Comparison of ENCODE assay signal across 21 cellular contexts in the genomic region with DNA sequence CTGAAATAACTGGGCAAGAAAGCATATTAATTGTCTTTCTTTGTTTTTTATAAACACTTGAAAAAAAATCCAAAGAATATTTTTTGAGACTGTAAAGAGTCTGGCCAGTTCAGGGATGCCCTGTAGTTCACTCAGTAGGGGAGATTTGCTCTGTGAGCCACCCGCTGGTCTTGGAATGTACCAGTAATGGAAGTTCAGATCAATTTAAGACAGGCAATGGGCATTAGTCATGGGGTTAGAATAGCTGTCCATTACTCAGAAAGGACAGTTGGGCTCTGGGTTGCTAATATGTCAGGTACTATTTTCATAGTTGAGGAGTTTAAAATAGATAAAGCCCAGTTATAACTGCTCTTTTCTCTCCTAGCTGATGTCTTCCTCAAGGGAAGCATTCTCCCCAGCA. TPM values are rescaled to one million over a fixed set of nuclear protein-coding genes. Genes with fewer than 3 reads are reported as not detected.
DNase-seq lines count a peak whose midpoint lies in the region; ATAC-seq and TF ChIP-seq lines count a peak whose summit lies in the region.
"Had no signal": no experiment of that assay in that cellular context is flagged by ENCODE, and none has a peak within 500 bp of the region (broad histone marks: within the 10 kb centered on the region; RNA-seq: fewer than 3 reads in every experiment).

No MANE protein-coding gene starts in this region.

- BruUV-seq in mammary epithelial cell (replicated peaks; lab: Mats Ljungman, UMichigan), result no TSS peak

- in situ Hi-C loops in mammary epithelial cell (cut with MboI; ENCODE audit: low sequenced_read_pairs in 2 of 2), result no loop called here

- H3K4me1 ChIP-seq in mammary epithelial cell (ENCODE audit: insufficient read depth, low read length) (peaks cover 6% of the 10 kb centered on the region), breast epithelium (no peaks in the 10 kb centered on the region)
- H3K4me1 ChIP-seq: upper lobe of left lung had no signal

- no peak for TF ChIP-seq POLR2A in breast epithelium (IDR thresholded peaks at IDR 0.05)

- dilution Hi-C loops in mammary epithelial cell (cut with HindIII; ENCODE audit: low sequenced_read_pairs), result no loop called here

- ATAC-seq in HG03135 (IDR thresholded peaks at IDR 0.05; ENCODE audit: unreplicated experiment) (no peak), HG03196 (IDR thresholded peaks at IDR 0.05; ENCODE audit: unreplicated experiment) (no peak), HG03520 (IDR thresholded peaks at IDR 0.05; ENCODE audit: unreplicated experiment) (no peak)
- ATAC-seq: stimulated activated naive CD8-positive, alpha-beta T cell treated with anti-CD3 and anti-CD28 coated beads, Interleukin-15, Interleukin-2, amounts not matched to agents 100 U/mL and 50 U/mL, for 24 hours had no signal

- intact Hi-C loops in mammary epithelial cell (cut with micrococcal nuclease) (no loop called here), breast epithelium (cut with DNase I; ENCODE audit: low total_unique reads) (no loop called here)

- no peaks in the 10 kb centered on the region for H3K36me3 ChIP-seq in mammary epithelial cell (ENCODE audit: insufficient read depth, low read length)
- H3K36me3 ChIP-seq in breast epithelium, result no peaks in the 10 kb centered on the region
- H3K36me3 ChIP-seq: upper lobe of left lung had no signal

- 25% methylated on average over 1 of the region's 1 CpG for WGBS in mammary epithelial cell (ENCODE audit: low coverage, missing lambda C conversion rate)

- CTCF ChIA-PET in mammary epithelial cell (lab: Charles Lee; ENCODE audit: low non-redundant PET), result no interaction called here

- no peak overlapping the region for H2AFZ ChIP-seq in mammary epithelial cell (ENCODE audit: low read depth, low read length)

- H3K27ac ChIP-seq in mammary epithelial cell (ENCODE audit: insufficient read depth, low read depth, low read length), result no peak overlapping the region
- H3K27ac ChIP-seq in breast epithelium, result no peak overlapping the region
- H3K27ac ChIP-seq: 22Rv1, C4-2B, dorsolateral prefrontal cortex, upper lobe of left lung had no signal

- H4K20me1 ChIP-seq in mammary epithelial cell (ENCODE audit: insufficient read depth, low read length), result no peaks in the 10 kb centered on the region

- H3K9me3 ChIP-seq in mammary epithelial cell (replicated peaks; ENCODE audit: insufficient read depth, low read length) (no peaks in the 10 kb centered on the region), breast epithelium (no peaks in the 10 kb centered on the region)
- H3K9me3 ChIP-seq: upper lobe of left lung had no signal

- TF ChIP-seq CTCF in mammary epithelial cell (conservative IDR thresholded peaks at IDR 0.05 in 1 of 2, IDR thresholded peaks at IDR 0.05 in 1 of 2; ENCODE audit: extremely low read depth in 1 of 2, insufficient read depth in 1 of 2, low read depth in 1 of 2, low read length in 2 of 2) (no peak), breast epithelium (IDR thresholded peaks at IDR 0.05) (no peak)

- no peak overlapping the region for H3K4me2 ChIP-seq in mammary epithelial cell (ENCODE audit: insufficient read depth, low read depth, low read length)

- DNase-seq in mammary epithelial cell (peak; percentile 3), breast epithelium (ENCODE audit: low spot score in 2 of 2) (no peak), T1000 (lab: John Stamatoyannopoulos, UW) (peak; percentile 3), glomerular visceral epithelial cell (ENCODE audit: extremely low spot score) (peak; percentile 6), stromal cell of bone marrow (ENCODE audit: low read depth) (peak; percentile 13)
- DNase-seq: activated CD4-positive, alpha-beta T cell treated with anti-CD3 and anti-CD28 coated beads, Interleukin-2, amount 50 U/mL, for 4 hours; activated naive CD4-positive, alpha-beta T cell treated with anti-CD3 and anti-CD28 coated beads, Interleukin-2, amount 10 ng/mL, durations not matched to agents 7 days and 5 days; activated T-cell treated with anti-CD3 and anti-CD28 coated beads for 4 hours; dorsolateral prefrontal cortex; erythroblast; glutamatergic neuron; mesenchymal stem cell; NCI-H1105 treated with DMSO at 0.1 percent for 48 hours; stimulated activated naive CD8-positive, alpha-beta T cell treated with anti-CD3 and anti-CD28 coated beads, Interleukin-15, Interleukin-2, amounts not matched to agents 100 U/mL and 50 U/mL, for 24 hours; upper lobe of left lung had no signal

- no peaks in the 10 kb centered on the region for H3K79me2 ChIP-seq in mammary epithelial cell (ENCODE audit: insufficient read depth, low read length)

- no peak overlapping the region for H3K4me3 ChIP-seq in mammary epithelial cell (replicated peaks in 1 of 3; ENCODE audit: insufficient read depth in 1 of 3, low read depth in 2 of 3, low read length in 3 of 3)
- H3K4me3 ChIP-seq in breast epithelium, result no peak overlapping the region
- H3K4me3 ChIP-seq: dorsolateral prefrontal cortex, upper lobe of left lung had no signal

- no peak overlapping the region for H3K9ac ChIP-seq in mammary epithelial cell (ENCODE audit: insufficient read depth, low read length)

- no peaks in the 10 kb centered on the region for H3K27me3 ChIP-seq in mammary epithelial cell (ENCODE audit: insufficient read depth, low read length)
- no peaks in the 10 kb centered on the region for H3K27me3 ChIP-seq in breast epithelium
- H3K27me3 ChIP-seq: upper lobe of left lung had no signal

RNA-seq across cellular contexts. Expression of a gene that starts 38.7 kb away (rescaled TPM):
- total RNA-seq in mammary epithelial cell (not detected), breast epithelium (under 1 TPM in 1 of 3 donors, not detected in 2; under 0.01 TPM)
- polyA plus RNA-seq in mammary epithelial cell, result not detected
- polyA minus RNA-seq in mammary epithelial cell, result not detected
- total RNA-seq: dorsolateral prefrontal cortex had no signal
- polyA plus RNA-seq: neural cell had no signal

Comparison
In these comparisons a context has a peak if more than half of its experiments do, and no peak if none do; other contexts are left out.
1. DNase-seq: peak in mammary epithelial cell (single experiment), T1000 (single experiment), glomerular visceral epithelial cell (single experiment) and stromal cell of bone marrow (single experiment); none in breast epithelium (0 of 2).